27 cellular contexts compared by ENCODE assay signal in the genomic region with DNA sequence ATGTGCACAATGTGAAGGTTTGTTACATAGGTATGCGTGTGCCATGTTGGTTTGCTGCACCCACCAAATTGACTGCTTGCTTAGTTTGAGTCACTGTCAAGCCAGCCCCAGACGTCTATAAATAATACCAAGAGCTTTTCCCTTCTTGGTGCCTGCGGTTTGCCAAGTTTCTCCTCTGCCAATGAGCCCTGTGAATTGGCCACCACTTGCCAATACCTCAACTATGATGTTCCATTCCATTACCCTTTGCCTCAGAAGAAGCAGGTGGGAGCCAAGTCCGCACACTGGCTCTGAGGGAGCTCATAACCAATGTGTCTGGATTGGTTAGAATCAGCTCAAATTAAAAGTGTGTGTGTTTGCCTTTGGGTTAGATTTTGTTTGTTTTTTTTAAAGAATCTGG.
DNase-seq lines count a peak whose midpoint lies in the region; ATAC-seq lines count a peak whose summit lies in the region.
"Had no signal": no experiment of that assay in that cellular context is flagged by ENCODE, and none has a peak within 500 bp of the region (broad histone marks: within the 10 kb centered on the region; RNA-seq: fewer than 3 reads in every experiment).

No MANE protein-coding gene starts in this region.

- DNase-seq in NCI-H446 (lab: John Stamatoyannopoulos, UW) (peak; percentile 6 to 22), NCI-H446 treated with DMSO at 0.1 percent for 48 hours (lab: John Stamatoyannopoulos, UW) (no peak), M059J (ENCODE audit: low read depth) (peak; percentile 98), fibroblast of gingiva (ENCODE audit: low read depth) (peak; percentile 92), sciatic nerve (ENCODE audit: low spot score) (no peak), T-helper 1 cell (no peak), NCI-H187 (lab: John Stamatoyannopoulos, UW) (no peak)
- DNase-seq: activated CD4-positive, alpha-beta memory T cell treated with anti-CD3 and anti-CD28 coated beads for 36 hours; activated effector memory CD4-positive, alpha-beta T cell treated with anti-CD3 and anti-CD28 coated beads, Interleukin-2, amount 50 U/mL, for 16 hours; activated naive CD8-positive, alpha-beta T cell treated with anti-CD3 and anti-CD28 coated beads, Interleukin-2, amount 10 ng/mL, durations not matched to agents 7 days and 5 days; BE2C; DMS53; effector CD8-positive, alpha-beta T cell; erythroblast; gastrocnemius medialis; mucosa of descending colon; NCI-H1105; NCI-H2029; NCI-H345; NCI-H82; stimulated activated CD8-positive, alpha-beta memory T cell treated with anti-CD3 and anti-CD28 coated beads, Interleukin-4, amount 100 ng/mL, for 48 hours; stomach; T1000; upper lobe of right lung had no signal

- ATAC-seq in sciatic nerve (peak; percentile 58), HG03520 (IDR thresholded peaks at IDR 0.05; ENCODE audit: unreplicated experiment) (no peak)
- ATAC-seq: gastrocnemius medialis, GM23338, mucosa of descending colon, upper lobe of right lung, WTC11 had no signal

- intact Hi-C loops in sciatic nerve (cut with DNase I): no loop called here

Comparison
In these comparisons a context has a peak if more than half of its experiments do, and no peak if none do; other contexts are left out.
1. DNase-seq: peak in NCI-H446 (2 of 2), M059J (single experiment) and fibroblast of gingiva (single experiment); none in NCI-H446 treated with DMSO at 0.1 percent for 48 hours (single experiment), sciatic nerve (single experiment), T-helper 1 cell (0 of 5) and NCI-H187 (0 of 2).